Comparison of ENCODE assay signal across 8 cellular contexts in the genomic region with DNA sequence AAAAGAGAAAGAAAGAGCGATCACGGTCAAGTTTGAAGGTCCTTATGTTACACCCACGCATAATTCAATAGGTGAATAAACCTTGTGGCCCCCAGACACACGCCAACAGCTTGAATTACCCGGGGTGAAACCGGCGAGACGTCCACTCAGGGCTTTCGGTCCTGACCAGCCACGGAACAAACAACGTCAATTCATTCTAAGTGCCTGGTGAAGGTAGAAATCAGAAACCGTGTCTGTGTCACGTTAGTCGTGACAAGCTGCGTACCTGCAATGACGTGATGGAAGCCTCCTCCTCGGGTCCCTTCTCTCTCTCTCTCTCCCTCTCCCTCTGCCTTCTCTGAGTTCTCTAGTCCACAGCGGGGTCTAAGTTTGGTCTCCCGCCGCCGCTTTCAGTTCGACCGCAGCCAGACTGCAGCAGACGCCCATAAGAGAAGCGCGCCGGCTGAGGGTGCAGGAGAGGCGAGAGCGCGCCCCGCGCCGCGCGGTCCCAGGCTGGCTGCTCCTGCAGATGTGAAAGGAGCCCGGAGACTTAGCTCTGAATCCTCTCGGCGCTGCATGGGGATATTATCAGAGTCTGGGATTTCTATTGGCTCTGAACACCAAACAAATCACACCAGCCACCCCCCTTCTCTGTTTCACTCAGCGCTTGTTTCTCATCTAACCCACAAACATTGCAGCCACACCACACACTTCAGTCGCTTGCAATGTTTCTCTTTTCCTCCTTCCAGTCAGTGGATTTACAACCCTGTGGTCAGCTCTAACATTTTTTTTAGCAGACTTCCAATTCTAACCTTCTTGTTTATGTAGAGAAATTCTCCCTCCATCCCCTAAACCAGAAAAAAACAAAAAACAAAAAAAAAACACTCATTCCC. TPM values are rescaled to one million over a fixed set of nuclear protein-coding genes. Genes with fewer than 3 reads are reported as not detected.
DNase-seq lines count a peak whose midpoint lies in the region; ATAC-seq and TF ChIP-seq lines count a peak whose summit lies in the region.

A gene (minus strand): TSS at position 537 of the 872 bp plus-strand sequence. CDS start 118,680 bp downstream, outside the sequence.

- H3K27me3 ChIP-seq in skeletal muscle tissue (ENCODE audit: control insufficient read depth in 3 of 3, insufficient read depth in 3 of 3, low read length in 3 of 3) = peaks cover 2 to 16% (median 3%) of the 10 kb centered on the region in 3 donors

- H3K36me3 Mint-ChIP-seq in brain (no peaks in the 10 kb centered on the region), immature natural killer cell (no peaks in the 10 kb centered on the region)

- TF ChIP-seq CTCF in brain (conservative IDR thresholded peaks at IDR 0.05) = no peak

- H3K27me3 Mint-ChIP-seq in brain = peaks cover 29% of the 10 kb centered on the region
- peaks cover 32 to 36% (median 33%) of the 10 kb centered on the region in 3 donors for H3K27me3 Mint-ChIP-seq in immature natural killer cell (ENCODE audit: low read depth in 3 of 3)

- no peaks in the 10 kb centered on the region for H3K36me3 ChIP-seq in skeletal muscle tissue (ENCODE audit: control insufficient read depth in 3 of 3, insufficient read depth in 3 of 3, low read length in 3 of 3)

- peak; percentile 48 for ATAC-seq in GM19468 (IDR thresholded peaks at IDR 0.05; ENCODE audit: extremely low read depth, unreplicated experiment)
- ATAC-seq in HG03571 (IDR thresholded peaks at IDR 0.05; ENCODE audit: unreplicated experiment) = peak; percentile 67
- ATAC-seq in SK-N-SH treated with all-trans-retinoic acid at 6 μM for 48 hours = peak; percentile 96

- peak within 1 kb of the TSS; percentile 68 to 79 (median 74) for H3K4me3 ChIP-seq in skeletal muscle tissue (ENCODE audit: low read length in 3 of 3)

- H3K27ac ChIP-seq in skeletal muscle tissue (ENCODE audit: low read depth, low read length) = peak within 1 kb of the TSS; percentile 39

- DNase-seq in COR-L47 (lab: John Stamatoyannopoulos, UW) = peak; percentile 68
- peak; percentile 72 to 75 (median 73) for DNase-seq in immature natural killer cell
- no peak for DNase-seq in germinal center (ENCODE audit: low spot score)

- peak within 1 kb of the TSS; percentile 66 to 96 (median 87) for H3K27ac Mint-ChIP-seq in brain
- peak within 1 kb of the TSS; percentile 2 to 86 (median 72) for H3K27ac Mint-ChIP-seq in immature natural killer cell

- H3K9me3 Mint-ChIP-seq in brain (peaks cover 0 to 2% (median 0%) of the 10 kb centered on the region in 5 experiments), immature natural killer cell (no peaks in the 10 kb centered on the region)

- H3K9me3 ChIP-seq in skeletal muscle tissue (ENCODE audit: control insufficient read depth in 3 of 3, low read length in 3 of 3) = no peaks in the 10 kb centered on the region

- peaks cover 0 to 3% (median 0%) of the 10 kb centered on the region in 3 donors for H3K4me1 ChIP-seq in skeletal muscle tissue (ENCODE audit: control insufficient read depth in 3 of 3, insufficient read depth in 3 of 3, low read length in 3 of 3)

- peak within 1 kb of the TSS; percentile 60 to 68 (median 66) for H3K9ac ChIP-seq in skeletal muscle tissue (ENCODE audit: low read depth in 1 of 3, low read length in 3 of 3)

- peak within 1 kb of the TSS; percentile 93 to 97 (median 95) for H3K4me3 Mint-ChIP-seq in brain
- H3K4me3 Mint-ChIP-seq in immature natural killer cell = peak within 1 kb of the TSS; percentile 92 to 97 (median 96)

- peaks cover 70% of the 10 kb centered on the region for H3K4me1 Mint-ChIP-seq in brain
- H3K4me1 Mint-ChIP-seq in immature natural killer cell = peaks cover 31 to 45% of the 10 kb centered on the region in 2 donors

TF ChIP-seq in SK-N-SH treated with all-trans-retinoic acid at 6 μM for 48 hours, 23 proteins besides CTCF, POLR2A, EP300 and RAD21:
- no peak for TF ChIP-seq TOX (CRISPR knock-in tag; IDR thresholded peaks at IDR 0.05; ENCODE audit: borderline replicate concordance)
- TF ChIP-seq CSDC2 (CRISPR knock-in tag; IDR thresholded peaks at IDR 0.05) = no peak
- TF ChIP-seq ZNF70 (CRISPR knock-in tag; IDR thresholded peaks at IDR 0.05) = no peak
- TF ChIP-seq SNAI2 (CRISPR knock-in tag; IDR thresholded peaks at IDR 0.05) = no peak
- TF ChIP-seq GLIS3 (CRISPR knock-in tag; IDR thresholded peaks at IDR 0.05) = no peak
- no peak for TF ChIP-seq PPARA (CRISPR knock-in tag; IDR thresholded peaks at IDR 0.05; ENCODE audit: borderline replicate concordance)
- TF ChIP-seq, protein P1, sequence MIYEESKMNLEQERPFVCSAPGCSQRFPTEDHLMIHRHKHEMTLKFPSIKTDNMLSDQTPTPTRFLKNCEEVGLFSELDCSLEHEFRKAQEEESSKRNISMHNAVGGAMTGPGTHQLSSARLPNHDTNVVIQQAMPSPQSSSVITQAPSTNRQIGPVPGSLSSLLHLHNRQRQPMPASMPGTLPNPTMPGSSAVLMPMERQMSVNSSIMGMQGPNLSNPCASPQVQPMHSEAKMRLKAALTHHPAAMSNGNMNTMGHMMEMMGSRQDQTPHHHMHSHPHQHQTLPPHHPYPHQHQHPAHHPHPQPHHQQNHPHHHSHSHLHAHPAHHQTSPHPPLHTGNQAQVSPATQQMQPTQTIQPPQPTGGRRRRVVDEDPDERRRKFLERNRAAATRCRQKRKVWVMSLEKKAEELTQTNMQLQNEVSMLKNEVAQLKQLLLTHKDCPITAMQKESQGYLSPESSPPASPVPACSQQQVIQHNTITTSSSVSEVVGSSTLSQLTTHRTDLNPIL (CRISPR knock-in tag; IDR thresholded peaks at IDR 0.05; ENCODE audit: low read depth) = no peak
- TF ChIP-seq, protein P2, sequence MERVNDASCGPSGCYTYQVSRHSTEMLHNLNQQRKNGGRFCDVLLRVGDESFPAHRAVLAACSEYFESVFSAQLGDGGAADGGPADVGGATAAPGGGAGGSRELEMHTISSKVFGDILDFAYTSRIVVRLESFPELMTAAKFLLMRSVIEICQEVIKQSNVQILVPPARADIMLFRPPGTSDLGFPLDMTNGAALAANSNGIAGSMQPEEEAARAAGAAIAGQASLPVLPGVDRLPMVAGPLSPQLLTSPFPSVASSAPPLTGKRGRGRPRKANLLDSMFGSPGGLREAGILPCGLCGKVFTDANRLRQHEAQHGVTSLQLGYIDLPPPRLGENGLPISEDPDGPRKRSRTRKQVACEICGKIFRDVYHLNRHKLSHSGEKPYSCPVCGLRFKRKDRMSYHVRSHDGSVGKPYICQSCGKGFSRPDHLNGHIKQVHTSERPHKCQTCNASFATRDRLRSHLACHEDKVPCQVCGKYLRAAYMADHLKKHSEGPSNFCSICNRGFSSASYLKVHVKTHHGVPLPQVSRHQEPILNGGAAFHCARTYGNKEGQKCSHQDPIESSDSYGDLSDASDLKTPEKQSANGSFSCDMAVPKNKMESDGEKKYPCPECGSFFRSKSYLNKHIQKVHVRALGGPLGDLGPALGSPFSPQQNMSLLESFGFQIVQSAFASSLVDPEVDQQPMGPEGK (CRISPR knock-in tag; IDR thresholded peaks at IDR 0.05; ENCODE audit: borderline replicate concordance) = no peak
- no peak for TF ChIP-seq ARNTL (CRISPR knock-in tag; IDR thresholded peaks at IDR 0.05; ENCODE audit: borderline replicate concordance, low read depth)

RNA-seq across cellular contexts. Expression of the gene that starts here (rescaled TPM):
- polyA plus RNA-seq in brain (ENCODE audit: insufficient read depth, low read depth, low replicate concordance) (0.76 TPM), immature natural killer cell (1 to 10 TPM in 1 of 3 donors, under 1 TPM in 2; 0.56 to 1.1 (median 0.72) TPM)
- 2.6 TPM for total RNA-seq in skeletal muscle tissue
